Comparison of ENCODE assay signal across 12 cellular contexts in the genomic region with DNA sequence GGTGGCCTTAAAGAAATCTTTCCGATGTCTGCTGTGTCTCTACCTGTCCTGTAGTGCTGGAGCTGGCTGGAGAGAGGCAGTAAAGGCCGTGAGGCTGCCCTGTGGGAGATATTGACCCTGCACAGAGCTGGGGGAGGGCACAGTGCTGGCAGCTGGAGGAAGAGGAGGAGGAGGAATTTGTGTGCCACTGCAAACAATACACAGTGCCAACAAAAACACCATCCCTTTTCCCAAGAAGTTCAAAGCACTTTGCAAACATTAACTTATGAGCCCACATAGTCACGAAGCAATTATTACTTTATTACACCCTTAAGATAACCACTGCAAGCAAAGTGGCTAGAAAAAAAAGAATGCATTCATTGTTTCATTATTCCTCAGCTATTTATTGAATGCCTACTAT. TPM values are rescaled to one million over a fixed set of nuclear protein-coding genes. Genes with fewer than 3 reads are reported as not detected.
DNase-seq lines count a peak whose midpoint lies in the region; ATAC-seq and TF ChIP-seq lines count a peak whose summit lies in the region.
"Had no signal": no experiment of that assay in that cellular context is flagged by ENCODE, and none has a peak within 500 bp of the region (broad histone marks: within the 10 kb centered on the region; RNA-seq: fewer than 3 reads in every experiment).

No MANE protein-coding gene starts in this region.

- H3K4me3 ChIP-seq in colonic mucosa: no peak overlapping the region
- no peak overlapping the region for H3K4me3 ChIP-seq in naive thymus-derived CD4-positive, alpha-beta T cell (ENCODE audit: low read length)

- no peaks in the 10 kb centered on the region for H3K36me3 ChIP-seq in colonic mucosa
- no peaks in the 10 kb centered on the region for H3K36me3 ChIP-seq in naive thymus-derived CD4-positive, alpha-beta T cell (ENCODE audit: control insufficient read depth in 2 of 3, insufficient read depth in 3 of 3, low read length in 3 of 3)

- peak overlapping the region in 5 of 10 donors; percentile 1 to 61 (median 32) for H3K4me3 Mint-ChIP-seq in naive thymus-derived CD4-positive, alpha-beta T cell

- H3K27ac ChIP-seq in colonic mucosa: no peak overlapping the region
- no peak overlapping the region for H3K27ac ChIP-seq in naive thymus-derived CD4-positive, alpha-beta T cell (ENCODE audit: low read depth, low read length)

- H3K27ac Mint-ChIP-seq in naive thymus-derived CD4-positive, alpha-beta T cell: peak overlapping the region in 6 of 9 donors; percentile 14 to 75 (median 66)

- H3K9ac ChIP-seq in colonic mucosa (ENCODE audit: low read depth in 2 of 2, low read length in 2 of 2): no peak overlapping the region

- peaks cover 0 to 10% (median 0%) of the 10 kb centered on the region in 5 donors for H3K36me3 Mint-ChIP-seq in naive thymus-derived CD4-positive, alpha-beta T cell
- H3K36me3 Mint-ChIP-seq: CD4-positive, alpha-beta memory T cell had no signal

- no peaks in the 10 kb centered on the region for H3K4me1 ChIP-seq in colonic mucosa
- peaks cover 0 to 22% of the 10 kb centered on the region in 2 donors for H3K4me1 ChIP-seq in naive thymus-derived CD4-positive, alpha-beta T cell (ENCODE audit: control insufficient read depth in 2 of 2, insufficient read depth in 2 of 2, low read length in 2 of 2)

- peaks cover 25 to 85% (median 77%) of the 10 kb centered on the region in 7 donors for H3K4me1 Mint-ChIP-seq in naive thymus-derived CD4-positive, alpha-beta T cell

- POLR2A ChIA-PET in naive thymus-derived CD4-positive, alpha-beta T cell (lab: Charles Lee): interaction anchor here (1.0 to 1.9 kb wide), 6 partner anchors 19 to 50 kb away, joined by 3 to 7 read pairs (median 4); a partner anchor contains a TSS

- no peak for ATAC-seq in naive thymus-derived CD4-positive, alpha-beta T cell
- ATAC-seq: activated CD4-positive, CD25-positive, alpha-beta regulatory T cell treated with anti-CD3 and anti-CD28 coated beads, Interleukin-2, amount 50 U/mL, for 24 hours had no signal

- in situ Hi-C loops in Caki2 (cut with HindIII; ENCODE audit: low pct_unique_long_range_greater_than_20kb, low sequenced_read_pairs): no loop called here

- CTCF ChIA-PET in naive thymus-derived CD4-positive, alpha-beta T cell (lab: Charles Lee): interaction anchor here (0.7 to 6.6 kb wide), 6 partner anchors 22 to 187 kb away, joined by 3 to 53 read pairs (median 4); a partner anchor contains a TSS

- no peaks in the 10 kb centered on the region for H3K9me3 ChIP-seq in colonic mucosa
- no peaks in the 10 kb centered on the region for H3K9me3 ChIP-seq in naive thymus-derived CD4-positive, alpha-beta T cell (ENCODE audit: control insufficient read depth in 2 of 3, low read length in 3 of 3)

- peak; percentile 82 for DNase-seq in Caki2 (ENCODE audit: low read depth)
- peak; percentile 44 for DNase-seq in HT1080 (ENCODE audit: low read depth)
- peak; percentile 85 for DNase-seq in colonic mucosa
- no peak for DNase-seq in naive thymus-derived CD4-positive, alpha-beta T cell
- DNase-seq in UCSD-AML1 (lab: John Stamatoyannopoulos, UW; ENCODE audit: unreplicated experiment): no peak
- DNase-seq in cortex of kidney (lab: John Stamatoyannopoulos, UW): no peak
- DNase-seq in DMS 273 treated with DMSO at 0.1 percent for 48 hours (lab: John Stamatoyannopoulos, UW): no peak
- DNase-seq: activated effector memory CD4-positive, alpha-beta T cell treated with Interleukin-2 at 50 U/mL for 16 hours; CD4-positive, alpha-beta memory T cell; occipital lobe; stimulated activated naive CD4-positive, alpha-beta T cell treated with Interleukin-2 at 50 U/mL for 16 hours had no signal

- no peaks in the 10 kb centered on the region for H3K27me3 Mint-ChIP-seq in naive thymus-derived CD4-positive, alpha-beta T cell
- H3K27me3 Mint-ChIP-seq: CD4-positive, alpha-beta memory T cell had no signal

- intact Hi-C loops in colonic mucosa (cut with DNase I): no loop called here
- intact Hi-C loops in naive thymus-derived CD4-positive, alpha-beta T cell (cut with micrococcal nuclease): loop anchor here (1.0 to 5.0 kb wide), 4 partner anchors 9 to 388 kb away; a partner anchor contains a TSS

- H3K27me3 ChIP-seq in colonic mucosa: no peaks in the 10 kb centered on the region
- H3K27me3 ChIP-seq in naive thymus-derived CD4-positive, alpha-beta T cell (ENCODE audit: control insufficient read depth in 2 of 2, insufficient read depth in 2 of 2, low read length in 2 of 2): no peaks in the 10 kb centered on the region

- no peak for TF ChIP-seq CTCF in colonic mucosa (IDR thresholded peaks at IDR 0.05)

- no peaks in the 10 kb centered on the region for H3K9me3 Mint-ChIP-seq in naive thymus-derived CD4-positive, alpha-beta T cell
- H3K9me3 Mint-ChIP-seq: CD4-positive, alpha-beta memory T cell had no signal

RNA-seq across cellular contexts. Expression of a gene that starts 45.0 kb away (rescaled TPM):
- 0.07 TPM in 1 of 2 replicates, not detected in the other for total RNA-seq in Caki2 (2014; rRNA removed; shearing (Covaris generic); ENCODE audit: low replicate concordance)
- total RNA-seq in HT1080 (2014; rRNA removed; shearing (Covaris generic)): not detected in 2 replicates
- 0.06 TPM in 1 of 2 replicates, not detected in the other for polyA plus RNA-seq in HT1080 (2015; cell fraction: cytosol; rRNA removed)
- polyA plus RNA-seq in HT1080 (2015; cell fraction: nucleus; rRNA removed): not detected in 2 replicates
- total RNA-seq in colonic mucosa: 1 to 10 TPM; 5.9 to 8.0 TPM
- total RNA-seq in naive thymus-derived CD4-positive, alpha-beta T cell: 100 to 1,000 TPM; 290 to 406 (median 363) TPM
- polyA plus RNA-seq in naive thymus-derived CD4-positive, alpha-beta T cell: 100 to 1,000 TPM; 170 to 270 TPM

Comparison
In these comparisons a context has a peak if more than half of its experiments do, and no peak if none do; other contexts are left out.
1. DNase-seq: peak in Caki2 (single experiment), HT1080 (single experiment) and colonic mucosa (single experiment); none in naive thymus-derived CD4-positive, alpha-beta T cell (0 of 9), UCSD-AML1 (single experiment), cortex of kidney (single experiment) and DMS 273 treated with DMSO at 0.1 percent for 48 hours (single experiment).
2. RNA of a gene that starts 45.0 kb away (total RNA-seq): 290 to 406 TPM in naive thymus-derived CD4-positive, alpha-beta T cell; 5.9 to 8.0 TPM in colonic mucosa, 0.07 TPM in Caki2 and not detected in HT1080; every median in the first group is over 10 times any median in the second.